Comparison of ENCODE assay signal across 16 cellular contexts in the genomic region with DNA sequence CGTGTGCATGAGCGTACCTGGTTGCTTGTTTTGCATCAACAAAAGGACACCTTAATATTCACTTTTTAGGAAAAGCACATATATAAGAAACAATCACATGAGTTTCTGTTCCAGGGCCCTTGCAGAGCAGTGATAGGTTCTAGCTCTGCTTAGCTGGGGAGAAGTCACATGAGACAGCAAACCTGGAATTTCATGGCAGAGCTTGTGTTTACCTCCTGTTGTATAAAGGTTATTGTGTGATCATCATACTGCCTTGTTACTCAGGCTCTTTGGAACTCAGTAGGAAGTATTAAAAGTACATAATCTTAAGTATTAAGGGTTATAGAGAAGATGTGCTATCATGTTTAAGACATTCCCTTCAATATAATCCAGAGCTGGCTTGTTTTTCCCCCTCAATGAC. TPM values are rescaled to one million over a fixed set of nuclear protein-coding genes. Genes with fewer than 3 reads are reported as not detected.
A peak's percentile ranks its signal among the peaks of the same experiment; 100 is the strongest.
DNase-seq lines count a peak whose midpoint lies in the region; ATAC-seq and TF ChIP-seq lines count a peak whose summit lies in the region.
"Had no signal": no experiment of that assay in that cellular context is flagged by ENCODE, and none has a peak within 500 bp of the region (broad histone marks: within the 10 kb centered on the region; RNA-seq: fewer than 3 reads in every experiment).

No MANE protein-coding gene starts in this region.

- H3K4me3 ChIP-seq in HL-60 (replicated peaks; ENCODE audit: insufficient read depth, low read length), result no peak overlapping the region
- H3K4me3 ChIP-seq in LNCaP clone FGC (ENCODE audit: low read depth, low read length), result no peak overlapping the region
- H3K4me3 ChIP-seq in Caco-2 (ENCODE audit: low read depth, low read length), result no peak overlapping the region
- H3K4me3 ChIP-seq: GM23338 had no signal

- no peak overlapping the region for H3K27ac Mint-ChIP-seq in activated T-cell treated with anti-CD3 and anti-CD28 coated beads, Interleukin-2, amount 50 U/mL, for 24 hours
- no peak overlapping the region for H3K27ac Mint-ChIP-seq in Caco-2 (ENCODE audit: unreplicated experiment)
- H3K27ac Mint-ChIP-seq: CD4-positive, alpha-beta T cell; GM23338 had no signal

- BruUV-seq in Caco-2 (replicated peaks; lab: Mats Ljungman, UMichigan), result no TSS peak

- DNase-seq in HL-60 (ENCODE audit: low read depth in 1 of 2, low spot score in 1 of 2) (no peak), LNCaP clone FGC (ENCODE audit: low read depth) (peak; percentile 36), iris pigment epithelial cell (ENCODE audit: low read depth) (peak; percentile 13), renal cortical epithelial cell (ENCODE audit: low read depth) (peak; percentile 25), Caco-2 (no peak)
- DNase-seq in activated T-cell treated with anti-CD3 and anti-CD28 coated beads, Interleukin-2, amount 50 U/mL, for 24 hours, result no peak
- DNase-seq: AML-193; CD4-positive, alpha-beta T cell; DMS153; DMS79; GDM1; HCEC 1CT had no signal

- H3K9me3 Mint-ChIP-seq in activated T-cell treated with anti-CD3 and anti-CD28 coated beads, Interleukin-2, amount 50 U/mL, for 24 hours, result no peaks in the 10 kb centered on the region
- H3K9me3 Mint-ChIP-seq in Caco-2 (ENCODE audit: unreplicated experiment), result no peaks in the 10 kb centered on the region
- H3K9me3 Mint-ChIP-seq: CD4-positive, alpha-beta T cell; GM23338 had no signal

- H3K27me3 ChIP-seq in HL-60 (ENCODE audit: insufficient read depth, poor library complexity, severe bottlenecking) (no peaks in the 10 kb centered on the region), Caco-2 (replicated peaks; ENCODE audit: control insufficient read depth, insufficient read depth, low read length) (no peaks in the 10 kb centered on the region)

- ATAC-seq in HG02610 (IDR thresholded peaks at IDR 0.05; ENCODE audit: unreplicated experiment), result no peak
- ATAC-seq: GM23338, HepG2 had no signal

- H3K27ac ChIP-seq in HL-60 (replicated peaks), result peak overlapping the region; percentile 17
- H3K27ac ChIP-seq: C4-2B had no signal

- H3K4me1 ChIP-seq in Caco-2, result no peaks in the 10 kb centered on the region; the same call in 1 of the 2 replicates

- H3K36me3 ChIP-seq in Caco-2 (ENCODE audit: control insufficient read depth, insufficient read depth, low read length), result no peaks in the 10 kb centered on the region

- no peak for TF ChIP-seq CTCF in HL-60 (IDR thresholded peaks at IDR 0.05; ENCODE audit: insufficient read depth, low read length)
- no peak for TF ChIP-seq CTCF in LNCaP clone FGC (IDR thresholded peaks at IDR 0.05; ENCODE audit: control insufficient read depth, extremely low read depth, insufficient read depth)
- no peak for TF ChIP-seq CTCF in Caco-2 (IDR thresholded peaks at IDR 0.05; ENCODE audit: insufficient read depth in 1 of 2, low read depth in 1 of 2, low read length in 1 of 2, severe bottlenecking in 1 of 2, unreplicated experiment in 1 of 2)

- CTCF ChIA-PET in Caco-2 (lab: Charles Lee), result no interaction called here

- intact Hi-C loops in Caco-2 (cut with micrococcal nuclease; ENCODE audit: unreplicated experiment), result no loop called here

- POLR2A ChIA-PET in Caco-2 (lab: Charles Lee), result no interaction called here

- H3K4me1 Mint-ChIP-seq in activated T-cell treated with anti-CD3 and anti-CD28 coated beads, Interleukin-2, amount 50 U/mL, for 24 hours (ENCODE audit: low read depth), result no peaks in the 10 kb centered on the region
- H3K4me1 Mint-ChIP-seq in Caco-2 (ENCODE audit: low read depth, unreplicated experiment), result peaks cover 7% of the 10 kb centered on the region
- H3K4me1 Mint-ChIP-seq: GM23338 had no signal

- H3K4me3 Mint-ChIP-seq in activated T-cell treated with anti-CD3 and anti-CD28 coated beads, Interleukin-2, amount 50 U/mL, for 24 hours, result no peak overlapping the region
- H3K4me3 Mint-ChIP-seq in Caco-2 (ENCODE audit: unreplicated experiment), result no peak overlapping the region
- H3K4me3 Mint-ChIP-seq: CD4-positive, alpha-beta T cell; GM23338 had no signal

- no peaks in the 10 kb centered on the region for H3K9me3 ChIP-seq in Caco-2

- H3K36me3 Mint-ChIP-seq in activated T-cell treated with anti-CD3 and anti-CD28 coated beads, Interleukin-2, amount 50 U/mL, for 24 hours (ENCODE audit: low read depth), result no peaks in the 10 kb centered on the region
- H3K36me3 Mint-ChIP-seq in Caco-2 (ENCODE audit: insufficient read depth, unreplicated experiment), result peaks cover 1% of the 10 kb centered on the region

- H3K27me3 Mint-ChIP-seq in activated T-cell treated with anti-CD3 and anti-CD28 coated beads, Interleukin-2, amount 50 U/mL, for 24 hours, result peaks cover 26% of the 10 kb centered on the region
- no peaks in the 10 kb centered on the region for H3K27me3 Mint-ChIP-seq in Caco-2 (ENCODE audit: insufficient read depth, unreplicated experiment)

RNA-seq across cellular contexts. Expression of gene VLDLR, which starts 18.0 kb away (rescaled TPM):
- total RNA-seq in renal cortical epithelial cell (26.2 and 130 TPM in 2 replicates), Caco-2 (2022) (35.7 and 42.3 TPM in 2 replicates)

Comparison
In these comparisons a context has a peak if more than half of its experiments do, and no peak if none do; other contexts are left out.
1. DNase-seq: peak in LNCaP clone FGC (single experiment), iris pigment epithelial cell (single experiment) and renal cortical epithelial cell (single experiment); none in HL-60 (0 of 2), activated T-cell treated with anti-CD3 and anti-CD28 coated beads, Interleukin-2, amount 50 U/mL, for 24 hours (single experiment) and Caco-2 (0 of 2).